33 cellular contexts compared by ENCODE assay signal in the genomic region with DNA sequence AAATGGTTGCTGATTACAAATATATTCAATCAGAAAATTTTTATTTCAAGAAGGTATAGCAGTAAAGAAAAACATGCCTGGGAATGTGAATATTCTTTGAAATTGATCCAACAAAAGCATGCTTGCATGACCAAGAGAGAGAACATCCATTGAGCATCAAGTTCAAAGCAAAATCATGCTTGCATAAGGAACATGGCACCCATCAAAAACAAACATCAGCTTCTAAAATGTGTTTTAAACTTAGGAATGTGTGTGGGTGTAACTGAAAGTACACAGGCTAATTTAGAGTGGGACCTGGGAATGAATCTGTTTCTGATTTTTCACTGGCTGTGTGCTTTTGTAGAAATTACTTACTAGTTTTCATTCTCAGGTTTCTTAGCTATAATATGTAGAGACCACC. TPM values are rescaled to one million over a fixed set of nuclear protein-coding genes. Genes with fewer than 3 reads are reported as not detected.
DNase-seq lines count a peak whose midpoint lies in the region; ATAC-seq and TF ChIP-seq lines count a peak whose summit lies in the region.
"Had no signal": no experiment of that assay in that cellular context is flagged by ENCODE, and none has a peak within 500 bp of the region (broad histone marks: within the 10 kb centered on the region; RNA-seq: fewer than 3 reads in every experiment).

No MANE protein-coding gene starts in this region.

- no peaks in the 10 kb centered on the region for H4K20me1 ChIP-seq in GM23248 (ENCODE audit: insufficient read depth)

- H3K27me3 ChIP-seq in GM23248 (replicated peaks; ENCODE audit: insufficient read depth) = no peaks in the 10 kb centered on the region
- H3K27me3 ChIP-seq in thyroid gland = no peaks in the 10 kb centered on the region
- H3K27me3 ChIP-seq: breast epithelium, heart left ventricle, sigmoid colon had no signal

- H3K27ac ChIP-seq in GM23248 (peak overlapping the region; percentile 33), thyroid gland (peak overlapping the region; percentile 73 to 82 (median 79))
- H3K27ac ChIP-seq: breast epithelium, C4-2B, heart left ventricle, psoas muscle, sigmoid colon had no signal

- DNase-seq in GM23248 = peak; percentile 62
- DNase-seq in cardiac fibroblast (ENCODE audit: low read depth in 2 of 2) = peak; percentile 31 to 53
- peak; percentile 50 to 64 for DNase-seq in foreskin fibroblast
- DNase-seq in thyroid gland = no peak
- DNase-seq in posterior cingulate gyrus = no peak
- DNase-seq: activated CD4-positive, alpha-beta memory T cell treated with anti-CD3 and anti-CD28 coated beads for 36 hours; activated CD8-positive, alpha-beta memory T cell treated with anti-CD3 and anti-CD28 coated beads, Interleukin-2, amount 50 U/mL, for 4 hours; activated naive CD4-positive, alpha-beta T cell treated with Interleukin-2 at 50 U/mL for 16 hours; Caco-2; GDM1; heart left ventricle; kidney; midbrain; naive thymus-derived CD4-positive, alpha-beta T cell; NCI-H1417; NCI-H2081; NCI-H2227 treated with DMSO at 0.1 percent for 48 hours; NCI-H526 treated with DMSO at 0.1 percent for 48 hours; psoas muscle; Right ventricle myocardium superior; sigmoid colon; stimulated activated CD4-positive, alpha-beta T cell treated with anti-CD3 and anti-CD28 coated beads, Interleukin-15, amount 100 ng/mL, for 24 hours; stimulated activated CD4-positive, alpha-beta T cell treated with anti-CD3 and anti-CD28 coated beads, Interleukin-4, amount 100 ng/mL, for 4 hours; T-helper 2 cell; trophoblast cell had no signal

- intact Hi-C loops in thyroid gland (cut with DNase I) = no loop called here
- intact Hi-C loops in posterior cingulate gyrus (cut with DNase I) = no loop called here

- no peaks in the 10 kb centered on the region for H3K9me2 ChIP-seq in GM23248 (ENCODE audit: insufficient read depth)

- H3K4me2 ChIP-seq in GM23248 (ENCODE audit: unreplicated experiment) = peak overlapping the region; percentile 62

- H3K79me2 ChIP-seq in GM23248 (ENCODE audit: insufficient read depth) = peaks cover 24% of the 10 kb centered on the region

- no peak for TF ChIP-seq POLR2A in thyroid gland (IDR thresholded peaks at IDR 0.05)

- H3K9ac ChIP-seq in GM23248 = no peak overlapping the region

- H3F3A ChIP-seq in GM23248 (ENCODE audit: insufficient read depth) = no peaks in the 10 kb centered on the region; the same call in 1 of the 2 replicates

- peaks cover 20% of the 10 kb centered on the region for H3K4me1 ChIP-seq in GM23248 (ENCODE audit: insufficient read depth)
- H3K4me1 ChIP-seq in thyroid gland = peaks cover 31 to 52% of the 10 kb centered on the region in 2 donors
- H3K4me1 ChIP-seq: breast epithelium had no signal

- no peaks in the 10 kb centered on the region for H3K36me3 ChIP-seq in GM23248 (ENCODE audit: low read depth)
- no peaks in the 10 kb centered on the region for H3K36me3 ChIP-seq in thyroid gland
- H3K36me3 ChIP-seq: breast epithelium, sigmoid colon had no signal

- H3K9me3 ChIP-seq in GM23248 (ENCODE audit: low read depth) = no peaks in the 10 kb centered on the region
- H3K9me3 ChIP-seq in thyroid gland = no peaks in the 10 kb centered on the region
- H3K9me3 ChIP-seq: breast epithelium, Caco-2, heart left ventricle, psoas muscle, sigmoid colon had no signal

- ATAC-seq in GM21526 (IDR thresholded peaks at IDR 0.05; ENCODE audit: low FRiP score, unreplicated experiment) (no peak), HG03521 (IDR thresholded peaks at IDR 0.05; ENCODE audit: unreplicated experiment) (no peak)
- ATAC-seq: activated CD4-positive, CD25-positive, alpha-beta regulatory T cell treated with anti-CD3 and anti-CD28 coated beads, Interleukin-2, amount 50 U/mL, for 24 hours; heart left ventricle; K562; naive thymus-derived CD4-positive, alpha-beta T cell; Panc1; psoas muscle; SK-N-SH treated with all-trans-retinoic acid at 6 μM for 48 hours had no signal

- in situ Hi-C loops in GM23248 (cut with MboI) = no loop called here

- H3K4me3 ChIP-seq in GM23248 (peak overlapping the region; percentile 32), cardiac fibroblast (replicated peaks in 1 of 2; ENCODE audit: low read depth in 2 of 2, low read length in 2 of 2) (no peak overlapping the region), foreskin fibroblast (ENCODE audit: low read depth in 1 of 2, low read length in 2 of 2) (no peak overlapping the region), thyroid gland (replicated peaks in 1 of 3) (no peak overlapping the region)
- H3K4me3 ChIP-seq: breast epithelium, heart left ventricle, K562, psoas muscle, sigmoid colon had no signal

- H2AFZ ChIP-seq in GM23248 = no peak overlapping the region

- TF ChIP-seq CTCF in cardiac fibroblast (IDR thresholded peaks at IDR 0.05; ENCODE audit: low read depth, low read length) (no peak), foreskin fibroblast (IDR thresholded peaks at IDR 0.05; ENCODE audit: low read depth, low read length) (no peak), thyroid gland (IDR thresholded peaks at IDR 0.05) (no peak)

RNA-seq across cellular contexts. Expression of a gene that starts 5.6 kb away (rescaled TPM):
- 18.4 and 32.1 TPM in 2 replicates for total RNA-seq in GM23248 (2014; rRNA removed; shearing (Covaris generic))
- polyA plus RNA-seq in GM23248 (2016; fragmentation: Nextera tagmentation; extraction: Ambion mirVana) = 19.5 and 20.1 TPM in 2 replicates
- total RNA-seq in thyroid gland = 100 to 1,000 TPM in 3 of 4 donors, 10 to 100 TPM in 1; 96.3 to 184 (median 159) TPM

RNA-seq across cellular contexts. Expression of a gene that starts 47.8 kb away (rescaled TPM):
- 68.3 and 68.6 TPM in 2 replicates for total RNA-seq in GM23248 (2014; rRNA removed; shearing (Covaris generic))
- polyA plus RNA-seq in GM23248 (2016; fragmentation: Nextera tagmentation; extraction: Ambion mirVana) = 31.1 and 31.3 TPM in 2 replicates
- 1 to 10 TPM; 2.2 to 6.2 (median 4.3) TPM for total RNA-seq in thyroid gland

Comparison
In these comparisons a context has a peak if more than half of its experiments do, and no peak if none do; other contexts are left out.
1. DNase-seq: peak in GM23248 (single experiment), cardiac fibroblast (2 of 2) and foreskin fibroblast (2 of 2); none in thyroid gland (0 of 2) and posterior cingulate gyrus (0 of 10).